1 cellular context compared by ENCODE assay signal in genomic region chr3:118110196-118110595, GRCh38.
TF ChIP-seq lines count a peak whose summit lies in the region.

No MANE protein-coding gene starts in this region.

TF ChIP-seq in H1, 55 proteins besides CTCF, POLR2A, EP300 and RAD21 (continued from another document):
- no peak for TF ChIP-seq HDAC2 (IDR thresholded peaks at IDR 0.05; ENCODE audit: borderline replicate concordance in 1 of 2, low read depth in 2 of 2, low read length in 2 of 2)
